Comparison of ENCODE assay signal across 23 cellular contexts in genomic region chr12:47614521-47614920, GRCh38.
DNase-seq lines count a peak whose midpoint lies in the region; FAIRE-seq and TF ChIP-seq lines count a peak whose summit lies in the region.
"Had no signal": no experiment of that assay in that cellular context is flagged by ENCODE, and none has a peak within 500 bp of the region (broad histone marks: within the 10 kb centered on the region; RNA-seq: fewer than 3 reads in every experiment).

No MANE protein-coding gene starts in this region.

- H3K4me3 ChIP-seq in astrocyte (ENCODE audit: insufficient read depth, low read depth, low read length) (no peak overlapping the region), fibroblast of the aortic adventitia (ENCODE audit: low read depth, low read length) (no peak overlapping the region)
- H3K4me3 ChIP-seq: BLaER1 had no signal

- H3K36me3 Mint-ChIP-seq in astrocyte (ENCODE audit: low read depth, unreplicated experiment), result peaks cover 42% of the 10 kb centered on the region

- no peak overlapping the region for H3K27ac Mint-ChIP-seq in astrocyte (ENCODE audit: unreplicated experiment)
- H3K27ac Mint-ChIP-seq: CD14-positive monocyte; CD4-positive, alpha-beta memory T cell; CD4-positive, CD25-positive, alpha-beta regulatory T cell; CD8-positive, alpha-beta memory T cell had no signal

- H3K4me2 ChIP-seq in astrocyte (ENCODE audit: low read length), result no peak overlapping the region
- H3K4me2 ChIP-seq: BLaER1 had no signal

- H4K20me1 ChIP-seq in astrocyte (ENCODE audit: insufficient read depth, low read length), result no peaks in the 10 kb centered on the region
- H4K20me1 ChIP-seq: BLaER1 had no signal

- H3K36me3 ChIP-seq in astrocyte (ENCODE audit: insufficient read depth, low read length), result no peaks in the 10 kb centered on the region
- H3K36me3 ChIP-seq: BE2C had no signal

- peaks cover 4% of the 10 kb centered on the region for H3K9me3 ChIP-seq in astrocyte (ENCODE audit: insufficient read depth, low read depth, low read length)
- H3K9me3 ChIP-seq: BE2C had no signal

- H3K9me3 Mint-ChIP-seq in astrocyte (ENCODE audit: unreplicated experiment), result peaks cover 16% of the 10 kb centered on the region

- H3K4me1 ChIP-seq in astrocyte (ENCODE audit: insufficient read depth, low read length), result no peaks in the 10 kb centered on the region
- H3K4me1 ChIP-seq: BLaER1 had no signal

- no peaks in the 10 kb centered on the region for H3K4me1 Mint-ChIP-seq in astrocyte (ENCODE audit: low read depth, unreplicated experiment)
- H3K4me1 Mint-ChIP-seq: CD4-positive, alpha-beta memory T cell; CD4-positive, CD25-positive, alpha-beta regulatory T cell; CD8-positive, alpha-beta memory T cell had no signal

- H3K79me2 ChIP-seq in astrocyte (ENCODE audit: insufficient read depth, low read length), result no peaks in the 10 kb centered on the region

- no peak for FAIRE-seq in astrocyte (lab: Jason Lieb, UNC)
- FAIRE-seq: A204.1, G401.6, GM12891, GM19239 had no signal

- H3K27ac ChIP-seq in astrocyte (ENCODE audit: low read depth, low read length), result no peak overlapping the region
- H3K27ac ChIP-seq: BLaER1 had no signal

- DNase-seq in astrocyte (ENCODE audit: low read depth) (peak; percentile 52), fibroblast of the aortic adventitia (ENCODE audit: low read depth) (peak; percentile 80), DMS153 treated with DMSO at 0.1 percent for 48 hours (lab: John Stamatoyannopoulos, UW; ENCODE audit: unreplicated experiment) (no peak), cerebellar nuclear complex (lab: John Stamatoyannopoulos, UW) (no peak)
- no peak for DNase-seq in stimulated activated naive CD4-positive, alpha-beta T cell treated with Interleukin-2 at 50 U/mL for 16 hours (lab: John Stamatoyannopoulos, UW)
- DNase-seq: 8988T; ACHN; BE2C; C1 segment of cervical spinal cord; CD4-positive, alpha-beta memory T cell; CD4-positive, CD25-positive, alpha-beta regulatory T cell; CD8-positive, alpha-beta memory T cell; COR-L47; DMS 273 treated with DMSO at 0.1 percent for 48 hours; DMS153; DMS79 treated with DMSO at 0.1 percent for 48 hours; GF-D8 had no signal

- no peak overlapping the region for H2AFZ ChIP-seq in astrocyte (ENCODE audit: low read depth, low read length)

- no peaks in the 10 kb centered on the region for H3K27me3 ChIP-seq in astrocyte (ENCODE audit: insufficient read depth, low read length)
- H3K27me3 ChIP-seq: BE2C, BLaER1 had no signal

- TF ChIP-seq CTCF in astrocyte (IDR thresholded peaks at IDR 0.05; ENCODE audit: insufficient read depth, low read depth, low read length) (no peak), fibroblast of the aortic adventitia (IDR thresholded peaks at IDR 0.05; ENCODE audit: insufficient read depth, low read length) (no peak)

- no peak overlapping the region for H3K9ac ChIP-seq in astrocyte (ENCODE audit: low read length)
- H3K9ac ChIP-seq: BLaER1 had no signal

- no peaks in the 10 kb centered on the region for H3K27me3 Mint-ChIP-seq in astrocyte (ENCODE audit: low read depth, unreplicated experiment)
- H3K27me3 Mint-ChIP-seq: CD4-positive, alpha-beta memory T cell; CD4-positive, CD25-positive, alpha-beta regulatory T cell had no signal

- no peak overlapping the region for H3K4me3 Mint-ChIP-seq in astrocyte (ENCODE audit: unreplicated experiment)
- H3K4me3 Mint-ChIP-seq: CD14-positive monocyte; CD4-positive, alpha-beta memory T cell; CD4-positive, CD25-positive, alpha-beta regulatory T cell; CD8-positive, alpha-beta memory T cell had no signal

Comparison
In these comparisons a context has a peak if more than half of its experiments do, and no peak if none do; other contexts are left out.
1. DNase-seq: peak in astrocyte (single experiment) and fibroblast of the aortic adventitia (single experiment); none in DMS153 treated with DMSO at 0.1 percent for 48 hours (single experiment), cerebellar nuclear complex (0 of 2) and stimulated activated naive CD4-positive, alpha-beta T cell treated with Interleukin-2 at 50 U/mL for 16 hours (single experiment).